ENCODE assay signal across 27 cellular contexts in genomic region chr17:71878998-71879397, GRCh38.
"Had no signal": no experiment of that assay in that cellular context is flagged by ENCODE, and none has a peak within 500 bp of the region (broad histone marks: within the 10 kb centered on the region; RNA-seq: fewer than 3 reads in every experiment).

No MANE protein-coding gene starts in this region.

- H3K36me3 ChIP-seq: stomach, suprapubic skin, thoracic aorta, thyroid gland, tibial artery, tibial nerve, transverse colon, upper lobe of left lung, upper lobe of right lung, uterus, vagina had no signal

- H3K27me3 ChIP-seq: stomach, testis, thyroid gland, tibial artery, tibial nerve, transverse colon, upper lobe of left lung, upper lobe of right lung, uterus, vagina had no signal

- ATAC-seq: stimulated activated effector memory CD8-positive, alpha-beta T cell treated with anti-CD3 and anti-CD28 coated beads, Interleukin-12 subunit alpha, Interleukin-12 subunit beta, amount 100 ng/mL, for 72 hours; stimulated activated memory B cell treated with anti-CD40 and anti-IgM and Interleukin-4, amounts not matched to agents 10 μg/mL and 1 μg/mL and 100 μg/mL, for 72 hours; stimulated activated naive B cell treated with anti-CD40 and anti-IgM and Interleukin-4, amounts not matched to agents 10 μg/mL and 1 μg/mL and 100 μg/mL, for 72 hours; stimulated activated naive CD8-positive, alpha-beta T cell treated with anti-CD3 and anti-CD28 coated beads, Interleukin-15, amount 100 ng/mL, for 72 hours; stimulated activated naive CD8-positive, alpha-beta T cell treated with anti-CD3 and anti-CD28 coated beads, Interleukin-15, Interleukin-2, amounts not matched to agents 100 U/mL and 50 U/mL, for 24 hours; upper lobe of right lung had no signal

- H3K9me3 ChIP-seq: stomach, suprapubic skin, testis, thoracic aorta, thyroid gland, tibial artery, tibial nerve, transverse colon, upper lobe of left lung, upper lobe of right lung, uterus, vagina had no signal

- H3K4me3 ChIP-seq: stomach, suprapubic skin, testis, thoracic aorta, thyroid gland, tibial artery, tibial nerve, transverse colon, upper lobe of left lung, upper lobe of right lung, uterus, vagina had no signal

- H3K27ac ChIP-seq: stomach, suprapubic skin, testis, thoracic aorta, thyroid gland, tibial artery, tibial nerve, transverse colon, upper lobe of left lung, upper lobe of right lung, uterus, vagina had no signal

- H3K4me1 ChIP-seq: stomach, suprapubic skin, testis, thyroid gland, tibial artery, tibial nerve, transverse colon, upper lobe of left lung, upper lobe of right lung, uterus, vagina had no signal

- DNase-seq: stimulated activated CD4-positive, alpha-beta T cell treated with anti-CD3 and anti-CD28 coated beads, Interleukin-2, amount 100 ng/mL, for 48 hours; stimulated activated CD4-positive, alpha-beta T cell treated with anti-CD3 and anti-CD28 coated beads, Interleukin-4, amount 100 ng/mL, for 1 hour; stimulated activated CD4-positive, alpha-beta T cell treated with anti-CD3 and anti-CD28 coated beads, Interleukin-4, amount 100 ng/mL, for 24 hours; stimulated activated CD4-positive, alpha-beta T cell treated with anti-CD3 and anti-CD28 coated beads, Interleukin-4, amount 100 ng/mL, for 4 hours; stimulated activated CD8-positive, alpha-beta memory T cell treated with anti-CD3 and anti-CD28 coated beads, Interleukin-4, amount 100 ng/mL, for 48 hours; stimulated activated naive B cell treated with anti-CD40 and anti-IgM and Interleukin-4, amounts not matched to agents 10 μg/mL and 1 μg/mL and 100 μg/mL, for 72 hours; stimulated activated naive CD4-positive, alpha-beta T cell; stimulated activated naive CD4-positive, alpha-beta T cell treated with Interleukin-2 at 50 U/mL for 16 hours; stimulated activated naive CD8-positive, alpha-beta T cell treated with anti-CD3 and anti-CD28 coated beads, Interleukin-15, amount 100 ng/mL, for 72 hours; stimulated activated naive CD8-positive, alpha-beta T cell treated with anti-CD3 and anti-CD28 coated beads, Interleukin-15, Interleukin-2, amounts not matched to agents 100 U/mL and 50 U/mL, for 24 hours; stomach; substantia nigra; testis; thyroid gland; tibial artery; transverse colon; trophoblast cell; upper lobe of left lung; upper lobe of right lung; uterus had no signal

- FAIRE-seq: urothelium cell line had no signal
